Comparison of ENCODE assay signal across 11 cellular contexts in the genomic region with DNA sequence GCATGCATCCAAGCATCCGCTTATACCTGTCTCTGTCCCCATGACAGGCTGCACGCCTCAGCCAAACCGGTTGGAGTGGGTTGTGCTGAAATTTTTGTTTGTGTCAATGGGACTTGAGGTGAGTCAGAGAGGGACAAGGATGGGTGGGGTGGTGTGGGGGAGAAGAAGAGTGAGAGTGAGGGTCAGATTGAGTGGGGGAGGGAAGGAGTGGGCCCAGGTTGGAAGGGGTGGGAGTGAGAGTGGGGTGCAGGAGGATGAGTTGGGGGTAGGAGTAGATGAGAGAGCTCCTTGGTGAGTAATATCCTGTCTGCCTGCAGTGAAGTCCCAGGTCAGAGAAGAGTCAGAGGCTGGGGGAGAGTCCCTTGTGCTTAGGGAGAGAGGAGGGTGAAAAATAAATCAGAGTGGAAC. TPM values are rescaled to one million over a fixed set of nuclear protein-coding genes. Genes with fewer than 3 reads are reported as not detected.
A peak's percentile ranks its signal among the peaks of the same experiment; 100 is the strongest.
DNase-seq lines count a peak whose midpoint lies in the region; ATAC-seq and TF ChIP-seq lines count a peak whose summit lies in the region.
"Had no signal": no experiment of that assay in that cellular context is flagged by ENCODE, and none has a peak within 500 bp of the region (broad histone marks: within the 10 kb centered on the region; RNA-seq: fewer than 3 reads in every experiment).

No MANE protein-coding gene starts in this region.

- ATAC-seq in GM18867 (IDR thresholded peaks at IDR 0.05; ENCODE audit: unreplicated experiment), result no peak

- peak overlapping the region; percentile 74 for H3K4me3 Mint-ChIP-seq in type B pancreatic cell
- H3K4me3 Mint-ChIP-seq: B cell, naive B cell had no signal

- no peaks in the 10 kb centered on the region for H3K9me3 Mint-ChIP-seq in type B pancreatic cell

- H3K27ac Mint-ChIP-seq in type B pancreatic cell, result peak overlapping the region; percentile 96
- H3K27ac Mint-ChIP-seq: B cell had no signal

- no peak overlapping the region for H3K4me3 ChIP-seq in fibroblast of mammary gland (ENCODE audit: control insufficient read depth, low read depth, low read length)

- peaks cover 4% of the 10 kb centered on the region for H3K36me3 Mint-ChIP-seq in type B pancreatic cell
- H3K36me3 Mint-ChIP-seq: naive B cell had no signal

- peak; percentile 37 for DNase-seq in stimulated activated CD4-positive, alpha-beta T cell treated with anti-CD3 and anti-CD28 coated beads, Interleukin-12 subunit alpha, Interleukin-12 subunit beta, amount 100 ng/mL, for 4 hours
- no peak for DNase-seq in stimulated activated CD4-positive, alpha-beta T cell treated with anti-CD3 and anti-CD28 coated beads, Interleukin-2, amount 100 ng/mL, for 48 hours
- peak; percentile 24 to 55 for DNase-seq in activated CD8-positive, alpha-beta memory T cell treated with anti-CD3 and anti-CD28 coated beads for 4 hours (ENCODE audit: low read depth in 2 of 2)
- DNase-seq in fibroblast of mammary gland (ENCODE audit: low read depth), result peak; percentile 47
- no peak for DNase-seq in type B pancreatic cell (ENCODE audit: extremely low spot score, unreplicated experiment)
- DNase-seq in DMS 273 treated with DMSO at 0.1 percent for 48 hours (lab: John Stamatoyannopoulos, UW), result no peak
- no peak for DNase-seq in NCI-H1105 treated with DMSO at 0.1 percent for 48 hours (lab: John Stamatoyannopoulos, UW)
- DNase-seq: head of caudate nucleus, naive B cell had no signal

- TF ChIP-seq CTCF in fibroblast of mammary gland (conservative IDR thresholded peaks at IDR 0.05; ENCODE audit: control insufficient read depth, insufficient read depth, low read depth, low read length), result no peak
- no peak for TF ChIP-seq CTCF in type B pancreatic cell (conservative IDR thresholded peaks at IDR 0.05)

- H3K4me1 Mint-ChIP-seq in type B pancreatic cell (ENCODE audit: unreplicated experiment), result peaks cover 6% of the 10 kb centered on the region

- peaks cover 3% of the 10 kb centered on the region for H3K27me3 Mint-ChIP-seq in type B pancreatic cell
- H3K27me3 Mint-ChIP-seq: B cell had no signal

RNA-seq across cellular contexts. Expression of gene NECTIN4, which starts 3.3 kb away (rescaled TPM):
- total RNA-seq in type B pancreatic cell (ENCODE audit: low replicate concordance), result 57.7 and 193 TPM in 2 replicates
- total RNA-seq: B cell had no signal

RNA-seq across cellular contexts. Expression of gene KLHDC9, which starts 5.5 kb away (rescaled TPM):
- total RNA-seq in type B pancreatic cell (ENCODE audit: low replicate concordance), result 14.1 and 14.3 TPM in 2 replicates

RNA-seq across cellular contexts. Expression of gene ARHGAP30, which starts 22.9 kb away (rescaled TPM):
- total RNA-seq in type B pancreatic cell (ENCODE audit: low replicate concordance), result 1.3 and 3.3 TPM in 2 replicates

RNA-seq across cellular contexts. Expression of gene PFDN2, which starts 25.2 kb away (rescaled TPM):
- total RNA-seq in type B pancreatic cell (ENCODE audit: low replicate concordance), result 41.1 and 50.9 TPM in 2 replicates

RNA-seq across cellular contexts. Expression of gene NIT1, which starts 25.3 kb away (rescaled TPM):
- total RNA-seq in type B pancreatic cell (ENCODE audit: low replicate concordance), result 42.4 and 47.5 TPM in 2 replicates

Comparison
In these comparisons a context has a peak if more than half of its experiments do, and no peak if none do; other contexts are left out.
1. DNase-seq: peak in stimulated activated CD4-positive, alpha-beta T cell treated with anti-CD3 and anti-CD28 coated beads, Interleukin-12 subunit alpha, Interleukin-12 subunit beta, amount 100 ng/mL, for 4 hours (single experiment), activated CD8-positive, alpha-beta memory T cell treated with anti-CD3 and anti-CD28 coated beads for 4 hours (2 of 2) and fibroblast of mammary gland (single experiment); none in stimulated activated CD4-positive, alpha-beta T cell treated with anti-CD3 and anti-CD28 coated beads, Interleukin-2, amount 100 ng/mL, for 48 hours (0 of 2), type B pancreatic cell (single experiment), DMS 273 treated with DMSO at 0.1 percent for 48 hours (single experiment) and NCI-H1105 treated with DMSO at 0.1 percent for 48 hours (single experiment).